ENCODE assay signal across 1 cellular context in genomic region chr11:2390091-2390870, GRCh38.
TF ChIP-seq lines count a peak whose summit lies in the region.

No MANE protein-coding gene starts in this region.

TF ChIP-seq in H1, 55 proteins besides CTCF, POLR2A, EP300 and RAD21:
- peak; percentile 68 for TF ChIP-seq E2F6 (IDR thresholded peaks at IDR 0.05)
- no peak for TF ChIP-seq MAFK (IDR thresholded peaks at IDR 0.05; ENCODE audit: low read depth, low read length)
- TF ChIP-seq TEAD4 (IDR thresholded peaks at IDR 0.05; ENCODE audit: low read depth, low read length) = no peak
- no peak for TF ChIP-seq HDAC6 (IDR thresholded peaks at IDR 0.05; ENCODE audit: low read depth, low read length)
